ENCODE assay signal across 8 cellular contexts in the genomic region with DNA sequence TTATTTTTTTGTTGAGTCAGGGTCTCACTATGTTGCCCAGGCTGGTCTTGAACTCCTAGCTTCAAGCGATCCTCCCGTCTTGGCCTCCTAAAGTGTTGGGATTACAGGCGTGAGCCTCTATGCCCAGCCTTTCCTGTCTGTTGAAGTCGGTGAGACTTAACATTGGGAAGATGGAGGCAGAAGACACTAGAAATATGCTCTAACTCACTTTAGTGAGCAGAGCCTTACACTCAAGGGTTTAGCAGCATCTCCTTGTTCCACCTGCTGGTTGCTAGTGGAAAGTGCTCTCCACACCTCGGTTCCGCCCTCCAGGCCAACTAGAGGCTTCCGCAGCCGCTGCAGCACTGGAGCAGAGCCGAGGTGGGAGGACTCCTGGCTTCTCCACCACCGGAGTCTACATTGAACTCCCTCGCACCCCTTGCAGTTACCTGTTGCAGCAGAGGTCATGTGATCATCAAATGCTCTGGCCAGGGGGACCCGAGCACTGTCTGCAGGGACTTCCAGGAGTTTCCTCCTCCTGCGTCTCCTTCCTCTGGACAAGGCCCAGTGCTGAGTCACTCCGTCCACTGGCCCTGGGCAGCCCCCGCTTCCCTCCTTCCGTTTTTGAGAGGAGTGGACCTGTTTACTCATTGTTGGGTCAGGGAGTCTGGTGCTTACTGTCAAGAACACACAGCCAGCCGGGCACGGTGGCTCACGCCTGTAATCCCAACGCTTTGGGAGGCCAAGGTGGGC. TPM values are rescaled to one million over a fixed set of nuclear protein-coding genes. Genes with fewer than 3 reads are reported as not detected.
DNase-seq lines count a peak whose midpoint lies in the region; ATAC-seq and TF ChIP-seq lines count a peak whose summit lies in the region.

No MANE protein-coding gene starts in this region.

- no peaks in the 10 kb centered on the region for H3K36me3 Mint-ChIP-seq in CD4-positive, CD25-positive, alpha-beta regulatory T cell
- no peaks in the 10 kb centered on the region for H3K36me3 Mint-ChIP-seq in activated T-helper 1 cell treated with anti-CD3 and anti-CD28 coated beads, Interleukin-12 subunit alpha, Interleukin-12 subunit beta, Interleukin-2, Interleukin-4 antibody, amounts not matched to agents 30 ng/mL and 10 ng/mL and 1 ng/mL, durations not matched to agents 14 hours and 24 hours and 36 hours (ENCODE audit: low read depth)

- ATAC-seq in CD4-positive, CD25-positive, alpha-beta regulatory T cell (ENCODE audit: low read depth in 2 of 2): peak; percentile 99
- peak; percentile 93 for ATAC-seq in GM19351 (IDR thresholded peaks at IDR 0.05; ENCODE audit: unreplicated experiment)
- ATAC-seq in HG03571 (IDR thresholded peaks at IDR 0.05; ENCODE audit: unreplicated experiment): peak; percentile 91

- H3K4me1 Mint-ChIP-seq in CD4-positive, CD25-positive, alpha-beta regulatory T cell: peaks cover 0 to 18% (median 10%) of the 10 kb centered on the region in 4 donors
- H3K4me1 Mint-ChIP-seq in activated T-helper 1 cell treated with anti-CD3 and anti-CD28 coated beads, Interleukin-12 subunit alpha, Interleukin-12 subunit beta, Interleukin-2, Interleukin-4 antibody, amounts not matched to agents 30 ng/mL and 10 ng/mL and 1 ng/mL, durations not matched to agents 14 hours and 24 hours and 36 hours (ENCODE audit: low read depth): peaks cover 19% of the 10 kb centered on the region

- TF ChIP-seq EP300 in suprapubic skin (IDR thresholded peaks at IDR 0.05): no peak

- H3K27me3 Mint-ChIP-seq in CD4-positive, CD25-positive, alpha-beta regulatory T cell: no peaks in the 10 kb centered on the region
- H3K27me3 Mint-ChIP-seq in activated T-helper 1 cell treated with anti-CD3 and anti-CD28 coated beads, Interleukin-12 subunit alpha, Interleukin-12 subunit beta, Interleukin-2, Interleukin-4 antibody, amounts not matched to agents 30 ng/mL and 10 ng/mL and 1 ng/mL, durations not matched to agents 14 hours and 24 hours and 36 hours (ENCODE audit: insufficient read depth): peaks cover 2% of the 10 kb centered on the region

- H3K36me3 ChIP-seq in CD4-positive, CD25-positive, alpha-beta regulatory T cell (ENCODE audit: control insufficient read depth, insufficient read depth, low read length): no peaks in the 10 kb centered on the region
- no peaks in the 10 kb centered on the region for H3K36me3 ChIP-seq in Peyer's patch
- no peaks in the 10 kb centered on the region for H3K36me3 ChIP-seq in suprapubic skin

- H3K9me3 Mint-ChIP-seq in CD4-positive, CD25-positive, alpha-beta regulatory T cell: no peaks in the 10 kb centered on the region
- no peaks in the 10 kb centered on the region for H3K9me3 Mint-ChIP-seq in activated T-helper 1 cell treated with anti-CD3 and anti-CD28 coated beads, Interleukin-12 subunit alpha, Interleukin-12 subunit beta, Interleukin-2, Interleukin-4 antibody, amounts not matched to agents 30 ng/mL and 10 ng/mL and 1 ng/mL, durations not matched to agents 14 hours and 24 hours and 36 hours

- DNase-seq in CD4-positive, CD25-positive, alpha-beta regulatory T cell: peak; percentile 60 to 93 (median 81)
- DNase-seq in Peyer's patch (peak; percentile 71 to 90 (median 78)), fibroblast of villous mesenchyme (ENCODE audit: low read depth) (peak; percentile 74), nucleus accumbens (lab: John Stamatoyannopoulos, UW) (peak in 47 of 56 donors; percentile 8 to 82 (median 45)), suprapubic skin (ENCODE audit: low spot score in 2 of 2) (peak; percentile 73 to 84)
- peak; percentile 78 for DNase-seq in activated T-helper 1 cell treated with anti-CD3 and anti-CD28 coated beads, Interleukin-12 subunit alpha, Interleukin-12 subunit beta, Interleukin-2, Interleukin-4 antibody, amounts not matched to agents 30 ng/mL and 10 ng/mL and 1 ng/mL, durations not matched to agents 14 hours and 24 hours and 36 hours (ENCODE audit: low spot score)

- WGBS in suprapubic skin: 37% methylated on average over 20 of the region's 20 CpGs

- H3K27me3 ChIP-seq in CD4-positive, CD25-positive, alpha-beta regulatory T cell (ENCODE audit: control insufficient read depth, insufficient read depth, low read length): no peaks in the 10 kb centered on the region
- H3K27me3 ChIP-seq in Peyer's patch (no peaks in the 10 kb centered on the region), suprapubic skin (no peaks in the 10 kb centered on the region)

- intact Hi-C loops in activated T-helper 1 cell treated with anti-CD3 and anti-CD28 coated beads, Interleukin-12 subunit alpha, Interleukin-12 subunit beta, Interleukin-2, Interleukin-4 antibody, amounts not matched to agents 30 ng/mL and 10 ng/mL and 1 ng/mL, durations not matched to agents 14 hours and 24 hours and 36 hours (cut with micrococcal nuclease): loop anchor here (1.0 kb wide), 11 partner anchors 9 to 248 kb away; a partner anchor contains a TSS

- no peaks in the 10 kb centered on the region for H3K9me3 ChIP-seq in CD4-positive, CD25-positive, alpha-beta regulatory T cell (ENCODE audit: control insufficient read depth in 2 of 2, low read length in 2 of 2)
- H3K9me3 ChIP-seq in Peyer's patch: no peaks in the 10 kb centered on the region
- H3K9me3 ChIP-seq in suprapubic skin: no peaks in the 10 kb centered on the region

- no peak overlapping the region for H3K4me3 ChIP-seq in CD4-positive, CD25-positive, alpha-beta regulatory T cell (ENCODE audit: low read depth, low read length)
- H3K4me3 ChIP-seq in Peyer's patch: peak overlapping the region in 2 of 4 donors; percentile 4 to 20
- H3K4me3 ChIP-seq in fibroblast of villous mesenchyme (ENCODE audit: low read depth, low read length): no peak overlapping the region
- H3K4me3 ChIP-seq in suprapubic skin: no peak overlapping the region

- TF ChIP-seq POLR2A in Peyer's patch (IDR thresholded peaks at IDR 0.05): no peak
- TF ChIP-seq POLR2A in suprapubic skin (IDR thresholded peaks at IDR 0.05): no peak

- H3K4me1 ChIP-seq in CD4-positive, CD25-positive, alpha-beta regulatory T cell (ENCODE audit: control insufficient read depth, insufficient read depth, low read length, poor library complexity, severe bottlenecking): peaks cover 7% of the 10 kb centered on the region
- H3K4me1 ChIP-seq in Peyer's patch (peaks cover 0 to 11% (median 4%) of the 10 kb centered on the region in 4 donors), suprapubic skin (peaks cover 7% of the 10 kb centered on the region)

- peak overlapping the region in 2 of 3 donors; percentile 73 to 76 for H3K27ac Mint-ChIP-seq in CD4-positive, CD25-positive, alpha-beta regulatory T cell
- peak overlapping the region; percentile 85 for H3K27ac Mint-ChIP-seq in activated T-helper 1 cell treated with anti-CD3 and anti-CD28 coated beads, Interleukin-12 subunit alpha, Interleukin-12 subunit beta, Interleukin-2, Interleukin-4 antibody, amounts not matched to agents 30 ng/mL and 10 ng/mL and 1 ng/mL, durations not matched to agents 14 hours and 24 hours and 36 hours

- no peak overlapping the region for H3K27ac ChIP-seq in CD4-positive, CD25-positive, alpha-beta regulatory T cell (ENCODE audit: insufficient read depth, low read length, poor library complexity, severe bottlenecking)
- H3K27ac ChIP-seq in Peyer's patch (peak overlapping the region in 3 of 4 donors; percentile 43 to 64 (median 44)), suprapubic skin (no peak overlapping the region)

- peak; percentile 72 to 86 (median 78) for TF ChIP-seq CTCF in Peyer's patch (IDR thresholded peaks at IDR 0.05)
- TF ChIP-seq CTCF in fibroblast of villous mesenchyme (IDR thresholded peaks at IDR 0.05; ENCODE audit: insufficient read depth, low read depth, low read length): peak; percentile 66
- peak; percentile 37 to 68 for TF ChIP-seq CTCF in suprapubic skin (IDR thresholded peaks at IDR 0.05)

- peak overlapping the region in 2 of 4 donors; percentile 24 to 31 for H3K4me3 Mint-ChIP-seq in CD4-positive, CD25-positive, alpha-beta regulatory T cell
- no peak overlapping the region for H3K4me3 Mint-ChIP-seq in activated T-helper 1 cell treated with anti-CD3 and anti-CD28 coated beads, Interleukin-12 subunit alpha, Interleukin-12 subunit beta, Interleukin-2, Interleukin-4 antibody, amounts not matched to agents 30 ng/mL and 10 ng/mL and 1 ng/mL, durations not matched to agents 14 hours and 24 hours and 36 hours

RNA-seq across cellular contexts. Expression of a gene that starts 9.4 kb away (rescaled TPM):
- total RNA-seq in CD4-positive, CD25-positive, alpha-beta regulatory T cell: 6.1 TPM
- 10 to 100 TPM; 19.8 to 50.0 (median 34.8) TPM for polyA plus RNA-seq in CD4-positive, CD25-positive, alpha-beta regulatory T cell
- total RNA-seq in Peyer's patch (10 to 100 TPM in 1 of 4 donors, 1 to 10 TPM in 3; 2.6 to 16.5 (median 4.7) TPM), fibroblast of villous mesenchyme (5.6 and 5.8 TPM in 2 replicates), suprapubic skin (1 to 10 TPM; 1.3 to 6.0 (median 1.9) TPM)
- 13.8 and 16.7 TPM in 2 replicates for total RNA-seq in activated T-helper 1 cell treated with anti-CD3 and anti-CD28 coated beads, Interleukin-12 subunit alpha, Interleukin-12 subunit beta, Interleukin-2, Interleukin-4 antibody, amounts not matched to agents 30 ng/mL and 10 ng/mL and 1 ng/mL, durations not matched to agents 14 hours and 24 hours and 36 hours

RNA-seq across cellular contexts. Expression of a gene that starts 44.4 kb away (rescaled TPM):
- total RNA-seq in CD4-positive, CD25-positive, alpha-beta regulatory T cell: 166 TPM
- polyA plus RNA-seq in CD4-positive, CD25-positive, alpha-beta regulatory T cell: 100 to 1,000 TPM; 166 to 177 (median 175) TPM
- total RNA-seq in Peyer's patch (100 to 1,000 TPM; 174 to 361 (median 217) TPM), fibroblast of villous mesenchyme (82.8 and 139 TPM in 2 replicates), suprapubic skin (100 to 1,000 TPM in 2 of 4 donors, 10 to 100 TPM in 2; 83.6 to 107 (median 100) TPM)
- 449 and 469 TPM in 2 replicates for total RNA-seq in activated T-helper 1 cell treated with anti-CD3 and anti-CD28 coated beads, Interleukin-12 subunit alpha, Interleukin-12 subunit beta, Interleukin-2, Interleukin-4 antibody, amounts not matched to agents 30 ng/mL and 10 ng/mL and 1 ng/mL, durations not matched to agents 14 hours and 24 hours and 36 hours

Comparison
In these comparisons a context has a peak if more than half of its experiments do, and no peak if none do; other contexts are left out.
1. H3K27ac ChIP-seq: peak in Peyer's patch (3 of 4); none in CD4-positive, CD25-positive, alpha-beta regulatory T cell (single experiment) and suprapubic skin (single experiment).
2. Peak in every context shown above with its lines, with median percentiles within 50 percentile points of each other: ATAC-seq, DNase-seq and CTCF ChIP-seq.